In the genomic region with DNA sequence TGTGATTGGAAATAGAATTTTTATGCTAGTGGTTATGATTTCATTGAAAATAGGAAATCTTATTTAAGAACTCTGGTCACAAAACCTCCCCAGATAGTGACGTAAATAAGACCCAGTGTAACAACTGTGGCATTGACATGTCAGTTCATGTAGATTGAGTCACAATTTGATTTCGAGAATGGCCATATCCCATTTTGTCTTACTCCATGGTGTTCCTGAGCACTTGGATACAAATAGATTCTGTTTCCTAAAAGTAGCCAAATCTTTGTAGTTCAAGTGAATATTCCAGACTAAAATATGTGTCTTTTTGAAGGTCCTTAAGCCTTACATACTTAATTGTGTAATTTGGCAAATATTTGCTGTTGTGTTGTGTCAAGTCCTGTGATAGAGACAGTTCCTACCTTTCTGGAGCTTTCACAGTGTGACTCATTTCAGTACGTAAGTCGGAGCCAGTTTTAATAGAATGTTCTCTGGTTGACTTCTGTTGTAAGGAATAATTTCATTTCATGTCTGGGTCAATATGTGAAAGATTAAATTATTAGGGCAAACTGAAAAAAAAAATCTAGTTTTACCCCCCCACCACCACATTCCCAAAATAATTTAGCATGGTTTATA, we compare ENCODE assay signal across 13 cellular contexts. TPM values are rescaled to one million over a fixed set of nuclear protein-coding genes. Genes with fewer than 3 reads are reported as not detected.
DNase-seq lines count a peak whose midpoint lies in the region; ATAC-seq, FAIRE-seq and TF ChIP-seq lines count a peak whose summit lies in the region.
"Had no signal": no experiment of that assay in that cellular context is flagged by ENCODE, and none has a peak within 500 bp of the region (broad histone marks: within the 10 kb centered on the region; RNA-seq: fewer than 3 reads in every experiment).

No MANE protein-coding gene starts in this region.

- TF ChIP-seq RAD21 in GM12878 (IDR thresholded peaks at IDR 0.05; ENCODE audit: insufficient read depth, low read depth, low read length), result no peak

- H3K27me3 ChIP-seq in DOHH2 (ENCODE audit: control insufficient read depth, low read length) (no peaks in the 10 kb centered on the region), GM12878 (replicated peaks in 1 of 2; ENCODE audit: control insufficient read depth in 2 of 2, insufficient read depth in 2 of 2, low read length in 1 of 2) (no peaks in the 10 kb centered on the region), mesenchymal stem cell (ENCODE audit: control insufficient read depth in 1 of 2, insufficient read depth in 1 of 2, low read length in 2 of 2) (no peaks in the 10 kb centered on the region)

- H3K9me3 ChIP-seq in DOHH2 (ENCODE audit: control insufficient read depth, insufficient read depth, low read length) (no peaks in the 10 kb centered on the region), GM12878 (replicated peaks; ENCODE audit: control insufficient read depth, insufficient read depth, low read length) (no peaks in the 10 kb centered on the region; the same call in 2 of the 3 replicates), mesenchymal stem cell (ENCODE audit: control insufficient read depth, low read length) (no peaks in the 10 kb centered on the region), mucosa of descending colon (no peaks in the 10 kb centered on the region)

- H3K4ac ChIP-seq in mesenchymal stem cell (ENCODE audit: low read depth in 1 of 2, low read length in 2 of 2), result peak overlapping the region in 1 of 2 experiments; percentile 60

- H3K36me3 Mint-ChIP-seq in endothelial cell (ENCODE audit: low read depth, unreplicated experiment), result peaks cover 4% of the 10 kb centered on the region

- SMC1A ChIA-PET in GM12878 (lab: Charles Lee; ENCODE audit: uncharacterized antibody, unreplicated experiment), result interaction anchor here (0.9 to 3.1 kb wide), 14 partner anchors 9 to 195 kb away, joined by 3 to 34 read pairs (median 5); a partner anchor contains a TSS

- H3K9me3 Mint-ChIP-seq in endothelial cell (ENCODE audit: unreplicated experiment), result no peaks in the 10 kb centered on the region

- no peak overlapping the region for H4K91ac ChIP-seq in mesenchymal stem cell (ENCODE audit: low read length)

- H3K9ac ChIP-seq in GM12878 (ENCODE audit: control insufficient read depth, insufficient read depth, low read length) (no peak overlapping the region), mesenchymal stem cell (ENCODE audit: low read length) (peak overlapping the region; percentile 80)
- H3K9ac ChIP-seq: parathyroid adenoma had no signal

- no peak overlapping the region for H2AFZ ChIP-seq in GM12878 (ENCODE audit: control insufficient read depth, low read depth, low read length)
- no peak overlapping the region for H2AFZ ChIP-seq in mesenchymal stem cell (ENCODE audit: low read depth, low read length)
- H2AFZ ChIP-seq: parathyroid adenoma had no signal

- H2BK15ac ChIP-seq in mesenchymal stem cell (ENCODE audit: low read depth, poor library complexity, severe bottlenecking), result no peak overlapping the region

- H3K79me2 ChIP-seq in DOHH2 (ENCODE audit: control insufficient read depth, low read length), result peaks cover 20% of the 10 kb centered on the region
- H3K79me2 ChIP-seq in GM12878 (ENCODE audit: control insufficient read depth, insufficient read depth, low read length), result peaks cover 30% of the 10 kb centered on the region
- H3K79me2 ChIP-seq: parathyroid adenoma had no signal

- no peaks in the 10 kb centered on the region; the same call in 1 of the 2 replicates for H4K20me1 ChIP-seq in DOHH2 (ENCODE audit: control insufficient read depth, insufficient read depth, low read depth, low read length)
- H4K20me1 ChIP-seq in GM12878 (ENCODE audit: control insufficient read depth, insufficient read depth), result no peaks in the 10 kb centered on the region

- POLR2A ChIA-PET in GM12878 (lab: Charles Lee), result interaction anchor here (2.1 to 2.9 kb wide), 3 partner anchors 9 to 25 kb away, joined by 6 to 17 read pairs (median 13); no protein-coding TSS in a partner anchor

- H2BK5ac ChIP-seq in mesenchymal stem cell (ENCODE audit: low read depth, low read length, poor library complexity, severe bottlenecking), result no peak overlapping the region

- TF ChIP-seq CTCF in DOHH2 (IDR thresholded peaks at IDR 0.05; ENCODE audit: low read depth, low read length, poor library complexity, severe bottlenecking) (no peak), GM12878 (IDR thresholded peaks at IDR 0.05 in 2 of 3, conservative IDR thresholded peaks at IDR 0.05 in 1 of 3; ENCODE audit: control insufficient read depth in 2 of 3, extremely low read depth in 1 of 3, insufficient read depth in 1 of 3, low read depth in 3 of 3, low read length in 3 of 3) (no peak), mucosa of descending colon (IDR thresholded peaks at IDR 0.05) (no peak), endothelial cell (IDR thresholded peaks at IDR 0.05; ENCODE audit: unreplicated experiment) (no peak)

- TF ChIP-seq EP300 in GM12878 (IDR thresholded peaks at IDR 0.05; ENCODE audit: borderline replicate concordance in 1 of 2, control insufficient read depth in 1 of 2, low read depth in 2 of 2, low read length in 2 of 2), result no peak; a peak in 1 of 4 replicates

- no peak overlapping the region for H3K4me3 Mint-ChIP-seq in endothelial cell (ENCODE audit: unreplicated experiment)

- no peak overlapping the region for H3K23ac ChIP-seq in mesenchymal stem cell (ENCODE audit: low read length in 2 of 2)

- H3K79me1 ChIP-seq in mesenchymal stem cell (replicated peaks; ENCODE audit: low read length, poor library complexity, severe bottlenecking), result peaks cover 2% of the 10 kb centered on the region

- no peak overlapping the region for H3K27ac Mint-ChIP-seq in endothelial cell (ENCODE audit: unreplicated experiment)

- BruUV-seq in GM12878 (replicated peaks; lab: Mats Ljungman, UMichigan), result no TSS peak

- H3K9me2 ChIP-seq in DOHH2 (replicated peaks; ENCODE audit: control insufficient read depth, low read length), result no peaks in the 10 kb centered on the region

- no peak for FAIRE-seq in GM12878 (lab: Jason Lieb, UNC)

- H3F3A ChIP-seq in DOHH2 (ENCODE audit: control insufficient read depth, insufficient read depth), result peaks cover 87% of the 10 kb centered on the region

- 78% methylated on average over 4 of the region's 4 CpGs for WGBS in GM12878 (ENCODE audit: insufficient coverage, insufficient replicate concordance, low lambda C conversion rate, missing lambda C conversion rate)
- WGBS in mesenchymal stem cell, result 100% methylated on average over 1 of the region's 4 CpGs

- H3K4me1 ChIP-seq in DOHH2 (ENCODE audit: control insufficient read depth, low read length) (peaks cover 41% of the 10 kb centered on the region), GM12878 (ENCODE audit: control insufficient read depth, insufficient read depth, low read length) (peaks cover 10% of the 10 kb centered on the region), mesenchymal stem cell (ENCODE audit: control insufficient read depth, insufficient read depth, low read depth, low read length) (peaks cover 6% of the 10 kb centered on the region), mucosa of descending colon (ENCODE audit: low read depth) (peaks cover 5% of the 10 kb centered on the region)
- H3K4me1 ChIP-seq: parathyroid adenoma had no signal

- H2AK5ac ChIP-seq in mesenchymal stem cell (ENCODE audit: low read length, severe bottlenecking), result no peak overlapping the region

- peak overlapping the region; percentile 25; the same call in 1 of the 2 replicates for H3K4me2 ChIP-seq in DOHH2 (ENCODE audit: low read length)
- H3K4me2 ChIP-seq in GM12878 (ENCODE audit: control insufficient read depth, insufficient read depth), result no peak overlapping the region
- H3K4me2 ChIP-seq in mesenchymal stem cell (ENCODE audit: low read length, poor library complexity, severe bottlenecking), result no peak overlapping the region

- no peak overlapping the region for H3K18ac ChIP-seq in mesenchymal stem cell (ENCODE audit: low read depth in 1 of 2, low read length in 2 of 2)

- CTCF ChIA-PET in GM12878 (lab: Yijun Ruan, JAX), result interaction anchor here (0.7 to 3.3 kb wide), 19 partner anchors 9 to 583 kb away, joined by 3 to 45 read pairs (median 3); a partner anchor contains a TSS

- H3K27ac ChIP-seq in DOHH2 (ENCODE audit: low read depth, low read length) (peak overlapping the region; percentile 44), GM12878 (ENCODE audit: control insufficient read depth, insufficient read depth) (peak overlapping the region; percentile 46), mesenchymal stem cell (ENCODE audit: low read length, poor library complexity, severe bottlenecking) (no peak overlapping the region)
- H3K27ac ChIP-seq: parathyroid adenoma had no signal

- no peak overlapping the region for H3K14ac ChIP-seq in mesenchymal stem cell (ENCODE audit: low read length in 2 of 2)

- peaks cover 4% of the 10 kb centered on the region for H3K4me1 Mint-ChIP-seq in endothelial cell (ENCODE audit: unreplicated experiment)

- no peak overlapping the region for H2BK12ac ChIP-seq in mesenchymal stem cell (ENCODE audit: low read length in 2 of 2)

- H3K27me3 Mint-ChIP-seq in endothelial cell (ENCODE audit: unreplicated experiment), result no peaks in the 10 kb centered on the region

- ATAC-seq in GM12878, result peak; percentile 24
- no peak for ATAC-seq in mucosa of descending colon
- ATAC-seq in GM21381 (IDR thresholded peaks at IDR 0.05; ENCODE audit: unreplicated experiment), result no peak

- RAD21 ChIA-PET in GM12878 (lab: Charles Lee; ENCODE audit: unreplicated experiment), result interaction anchor here (0.5 to 2.1 kb wide), 13 partner anchors 11 to 507 kb away, joined by 3 to 13 read pairs (median 4); no protein-coding TSS in a partner anchor

- DNase-seq in MV-4-11 (lab: John Stamatoyannopoulos, UW) (peak; percentile 17), GM12878 (ENCODE audit: low read depth, low spot score) (no peak), mesenchymal stem cell (no peak), mucosa of descending colon (no peak), endothelial cell (ENCODE audit: low spot score) (no peak), NOMO-1 treated with dmso at 0.1 percent for 144 hours (lab: John Stamatoyannopoulos, UW; ENCODE audit: unreplicated experiment) (no peak)
- DNase-seq: activated CD4-positive, CD25-positive, alpha-beta regulatory T cell; Calu3; caudate nucleus; KBM-7 had no signal

- in situ Hi-C loops in GM12878 (cut with MboI), result no loop called here

- H3K4me3 ChIP-seq in DOHH2 (ENCODE audit: low read length) (no peak overlapping the region), GM12878 (no peak overlapping the region), mesenchymal stem cell (ENCODE audit: insufficient read depth in 1 of 2, low read depth in 1 of 2, low read length in 2 of 2) (peak overlapping the region in 1 of 2 experiments; percentile 35), mucosa of descending colon (no peak overlapping the region)

- no peak for TF ChIP-seq POLR2A in GM12878 (IDR thresholded peaks at IDR 0.05; ENCODE audit: low read depth, low read length)

- H2BK120ac ChIP-seq in mesenchymal stem cell (ENCODE audit: low read depth, low read length), result no peak overlapping the region

- intact Hi-C loops in GM12878 (cut with micrococcal nuclease; ENCODE audit: unreplicated experiment), result loop anchor here (1.0 to 10.0 kb wide), 3 partner anchors 25 to 325 kb away; a partner anchor contains a TSS
- intact Hi-C loops in mucosa of descending colon (cut with DNase I, micrococcal nuclease), result no loop called here

- no peak overlapping the region for H4K8ac ChIP-seq in mesenchymal stem cell (ENCODE audit: low read length)

- H3K36me3 ChIP-seq in DOHH2 (ENCODE audit: control insufficient read depth, low read length), result peaks cover 68% of the 10 kb centered on the region
- peaks cover 0 to 5% of the 10 kb centered on the region in 2 experiments; a peak in 1 of 4 replicates for H3K36me3 ChIP-seq in GM12878 (ENCODE audit: control insufficient read depth in 2 of 2, insufficient read depth in 2 of 2, low read length in 1 of 2)
- H3K36me3 ChIP-seq in mesenchymal stem cell (ENCODE audit: control insufficient read depth in 1 of 2, insufficient read depth in 2 of 2, low read depth in 1 of 2, low read length in 2 of 2), result peaks cover 6 to 41% of the 10 kb centered on the region in 2 experiments
- H3K36me3 ChIP-seq in mucosa of descending colon (ENCODE audit: low read depth), result no peaks in the 10 kb centered on the region

RNA-seq across cellular contexts. Expression of a gene that starts 37.1 kb away (rescaled TPM):
- 25.0 and 27.4 TPM in 2 replicates for total RNA-seq in GM12878 (2013; cell fraction: nucleolus; rRNA removed)
- total RNA-seq in GM12878 (2014; rRNA removed), result 173 and 183 TPM in 2 replicates
- total RNA-seq in GM12878 (2014; rRNA removed; fragmentation: Illumina TruSeq; extraction: Trizol), result 182 and 183 TPM in 2 replicates
- total RNA-seq in GM12878 (2021), result 234 and 256 TPM in 2 replicates
- 230 TPM for polyA plus RNA-seq in GM12878 (2011; ENCODE audit: low read depth)
- 946 and 1,497 TPM in 2 replicates for polyA plus RNA-seq in GM12878 (2011; rRNA removed)
- 205 and 237 TPM in 2 replicates for polyA plus RNA-seq in GM12878 (2011; cell fraction: cytosol; rRNA removed)
- polyA plus RNA-seq in GM12878 (2011; cell fraction: nucleus; rRNA removed), result 100 and 101 TPM in 2 replicates
- 306 and 736 TPM in 2 replicates for polyA plus RNA-seq in GM12878 (2012)
- polyA plus RNA-seq in GM12878 (2014; fragmentation: Illumina TruSeq; extraction: Trizol), result 107 and 151 TPM in 2 replicates
- polyA plus RNA-seq in GM12878 (2014; fragmentation: Nextera tagmentation; extraction: Ambion mirVana), result 100 to 1,000 TPM; 368 to 461 TPM
- polyA plus RNA-seq in GM12878 (2014; rRNA removed), result 237 and 277 TPM in 2 replicates
- 100 to 1,000 TPM; 460 to 475 TPM for polyA plus RNA-seq in GM12878 (2016; fragmentation: Nextera tagmentation; extraction: Ambion mirVana)
- polyA minus RNA-seq in GM12878 (2011; rRNA and poly(A)+ RNA removed), result 52.5 and 58.4 TPM in 2 replicates
- polyA minus RNA-seq in GM12878 (2011; cell fraction: cytosol; rRNA and poly(A)+ RNA removed), result 18.3 and 28.3 TPM in 2 replicates
- 11.6 and 14.9 TPM in 2 replicates for polyA minus RNA-seq in GM12878 (2011; cell fraction: nucleus; rRNA and poly(A)+ RNA removed)
- polyA plus RNA-seq in mesenchymal stem cell (2013, experiment 1 of 2), result 442 TPM
- 440 TPM for polyA plus RNA-seq in mesenchymal stem cell (2013, experiment 2 of 2)
- total RNA-seq in mucosa of descending colon, result 100 to 1,000 TPM; 225 to 404 (median 287) TPM
- 191 TPM for total RNA-seq in endothelial cell (ENCODE audit: unreplicated experiment)
